In the genomic region with DNA sequence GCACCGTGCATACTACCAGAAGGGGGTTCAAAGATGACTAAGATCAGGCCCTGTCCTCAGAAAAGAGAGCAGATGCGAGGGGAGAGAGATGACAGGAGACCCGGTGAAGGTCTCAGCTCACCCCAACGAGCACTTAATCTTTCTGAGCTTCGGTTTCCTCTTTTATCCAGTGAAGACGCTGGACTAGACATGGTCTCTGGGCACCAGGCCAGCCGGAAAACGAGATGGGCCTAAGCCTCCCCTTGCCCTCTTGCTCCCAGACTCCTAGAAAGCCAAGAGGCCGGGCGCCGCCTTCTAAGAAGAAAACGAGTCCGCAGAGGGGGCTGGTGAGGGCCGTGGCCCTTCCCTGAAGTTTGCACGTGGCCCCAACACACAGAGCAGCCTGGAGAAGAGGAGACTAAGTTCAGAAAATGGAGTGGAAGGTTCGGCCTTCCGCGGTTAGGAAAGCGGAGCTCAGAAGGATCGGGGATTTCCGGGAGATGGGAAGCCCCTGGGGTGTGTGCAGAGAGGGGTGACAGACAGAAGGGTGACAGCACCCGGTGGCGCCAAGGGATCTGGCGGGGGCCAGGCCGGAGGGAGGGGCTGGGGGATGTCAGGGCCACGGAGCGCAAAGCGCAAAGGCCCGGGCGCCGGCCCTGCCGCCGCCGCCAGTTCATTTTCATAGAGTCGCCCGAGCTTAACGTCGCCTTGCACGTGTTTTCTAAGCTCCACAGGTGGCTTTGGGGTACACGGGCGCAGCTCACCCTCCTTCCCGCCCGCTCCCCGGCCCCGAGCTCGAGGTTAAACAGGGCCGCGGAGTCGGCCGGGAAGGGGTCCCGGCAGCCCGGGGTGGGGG, we compare ENCODE assay signal across 8 cellular contexts. TPM values are rescaled to one million over a fixed set of nuclear protein-coding genes. Genes with fewer than 3 reads are reported as not detected.
A peak's percentile ranks its signal among the peaks of the same experiment; 100 is the strongest.
DNase-seq lines count a peak whose midpoint lies in the region; ATAC-seq and TF ChIP-seq lines count a peak whose summit lies in the region.

No MANE protein-coding gene starts in this region.

- H3K4me1 ChIP-seq in Caco-2 (peaks cover 21% of the 10 kb centered on the region), Peyer's patch (peaks cover 0 to 34% (median 15%) of the 10 kb centered on the region in 4 donors), neuronal stem cell (ENCODE audit: control insufficient read depth in 2 of 2, insufficient read depth in 1 of 2, low read depth in 1 of 2, low read length in 2 of 2) (peaks cover 4 to 6% of the 10 kb centered on the region in 2 donors), PC-9 (replicated peaks; ENCODE audit: insufficient read depth) (no peaks in the 10 kb centered on the region)

- no CpG with 5 or more reads among the region's 52 CpGs for WGBS in neuronal stem cell (ENCODE audit: extremely low coverage in 2 of 2, insufficient read length in 2 of 2, insufficient replicate concordance in 1 of 2), 2 donors

- H3K79me2 ChIP-seq in PC-9 (ENCODE audit: low read depth), result no peaks in the 10 kb centered on the region

- H2BK15ac ChIP-seq in neuronal stem cell (ENCODE audit: low read length), result peak overlapping the region; percentile 78

- H3K4me1 Mint-ChIP-seq in Caco-2 (ENCODE audit: low read depth, unreplicated experiment), result peaks cover 43% of the 10 kb centered on the region

- H4K91ac ChIP-seq in neuronal stem cell (ENCODE audit: low read depth, low read length, poor library complexity), result no peak overlapping the region

- no peak overlapping the region for H3K4ac ChIP-seq in neuronal stem cell (ENCODE audit: low read length)

- no peaks in the 10 kb centered on the region for H3K79me1 ChIP-seq in neuronal stem cell (ENCODE audit: low read depth, low read length)

- no peaks in the 10 kb centered on the region for H3K9me3 Mint-ChIP-seq in Caco-2 (ENCODE audit: unreplicated experiment)

- TF ChIP-seq CTCF in Caco-2 (IDR thresholded peaks at IDR 0.05; ENCODE audit: insufficient read depth in 1 of 2, low read depth in 1 of 2, low read length in 1 of 2, severe bottlenecking in 1 of 2, unreplicated experiment in 1 of 2), result no peak
- no peak for TF ChIP-seq CTCF in Peyer's patch (IDR thresholded peaks at IDR 0.05)
- no peak for TF ChIP-seq CTCF in PC-9 (conservative IDR thresholded peaks at IDR 0.05)

- POLR2A ChIA-PET in Caco-2 (lab: Charles Lee), result no interaction called here
- POLR2A ChIA-PET in PC-9 (lab: Charles Lee; ENCODE audit: unreplicated experiment), result interaction anchor here (0.6 kb wide), 1 partner anchor 882 kb away, joined by 24 read pairs; no protein-coding TSS in a partner anchor

- no peak overlapping the region for H4K8ac ChIP-seq in neuronal stem cell (ENCODE audit: low read depth, low read length)

- no peaks in the 10 kb centered on the region for H4K20me1 ChIP-seq in PC-9 (ENCODE audit: insufficient read depth)

- no peak overlapping the region for H2BK120ac ChIP-seq in neuronal stem cell (ENCODE audit: low read depth, low read length)

- peak overlapping the region; percentile 26 for H3K27ac Mint-ChIP-seq in Caco-2 (ENCODE audit: unreplicated experiment)

- intact Hi-C loops in Caco-2 (cut with micrococcal nuclease; ENCODE audit: unreplicated experiment) (no loop called here), PC-9 (cut with micrococcal nuclease; ENCODE audit: unreplicated experiment) (no loop called here)

- no peak overlapping the region for H3K9ac ChIP-seq in neuronal stem cell (ENCODE audit: low read depth, low read length, poor library complexity)

- TF ChIP-seq POLR2A in Peyer's patch (IDR thresholded peaks at IDR 0.05), result no peak

- H3K4me3 ChIP-seq in Caco-2 (ENCODE audit: low read depth, low read length) (peak overlapping the region; percentile 79; the same call in 1 of the 2 replicates), Peyer's patch (peak overlapping the region; percentile 59 to 94 (median 82)), neuronal stem cell (ENCODE audit: low read length in 2 of 2) (no peak overlapping the region), PC-9 (no peak overlapping the region)

- no peak overlapping the region for H3K23ac ChIP-seq in neuronal stem cell (ENCODE audit: low read depth, low read length, poor library complexity)

- no peak overlapping the region for H2BK12ac ChIP-seq in neuronal stem cell (ENCODE audit: low read length)

- H3K18ac ChIP-seq in neuronal stem cell (ENCODE audit: low read length), result peak overlapping the region; percentile 80

- BruUV-seq in Caco-2 (replicated peaks; lab: Mats Ljungman, UMichigan), result no TSS peak
- BruUV-seq in PC-9 (replicated peaks; lab: Mats Ljungman, UMichigan), result no TSS peak

- H3K27me3 ChIP-seq in Caco-2 (replicated peaks; ENCODE audit: control insufficient read depth, insufficient read depth, low read length), result no peaks in the 10 kb centered on the region
- H3K27me3 ChIP-seq in Peyer's patch, result no peaks in the 10 kb centered on the region
- peaks cover 23 to 77% (median 50%) of the 10 kb centered on the region in 3 experiments for H3K27me3 ChIP-seq in neuronal stem cell (ENCODE audit: control insufficient read depth in 3 of 3, insufficient read depth in 3 of 3, low read depth in 1 of 3, low read length in 3 of 3)
- H3K27me3 ChIP-seq in PC-9 (ENCODE audit: insufficient read depth, low read depth), result peaks cover 35% of the 10 kb centered on the region

- DNase-seq in Caco-2 (no peak), Peyer's patch (peak; percentile 64 to 81 (median 71)), ecto neural progenitor cell (ENCODE audit: low spot score) (peak; percentile 65), neuronal stem cell (ENCODE audit: low spot score) (no peak), PC-9 (no peak), NCI-H345 (lab: John Stamatoyannopoulos, UW) (no peak)

- H3K36me3 Mint-ChIP-seq in Caco-2 (ENCODE audit: insufficient read depth, unreplicated experiment), result peaks cover 27% of the 10 kb centered on the region

- H3K4me2 ChIP-seq in neuronal stem cell (ENCODE audit: insufficient read depth, low read length, poor library complexity, severe bottlenecking), result peak overlapping the region; percentile 94
- H3K4me2 ChIP-seq in PC-9, result no peak overlapping the region

- no peak overlapping the region for H2AK5ac ChIP-seq in neuronal stem cell (ENCODE audit: low read depth, low read length)

- CTCF ChIA-PET in Caco-2 (lab: Charles Lee), result no interaction called here
- CTCF ChIA-PET in PC-9 (lab: Charles Lee), result interaction anchor here (0.5 to 0.6 kb wide), 2 partner anchors 32 to 681 kb away, joined by 4 to 5 read pairs; no protein-coding TSS in a partner anchor

- H3K9me2 ChIP-seq in PC-9 (ENCODE audit: insufficient read depth), result no peaks in the 10 kb centered on the region

- peak overlapping the region; percentile 3 for H2BK5ac ChIP-seq in neuronal stem cell (ENCODE audit: low read length)

- no peaks in the 10 kb centered on the region; the same call in 1 of the 2 replicates for H3K36me3 ChIP-seq in Caco-2 (ENCODE audit: control insufficient read depth, insufficient read depth, low read length)
- H3K36me3 ChIP-seq in Peyer's patch, result no peaks in the 10 kb centered on the region
- H3K36me3 ChIP-seq in neuronal stem cell (replicated peaks in 1 of 2; ENCODE audit: control insufficient read depth in 2 of 2, insufficient read depth in 2 of 2, low read length in 2 of 2), result peaks cover 0 to 2% of the 10 kb centered on the region in 2 donors
- H3K36me3 ChIP-seq in PC-9 (ENCODE audit: low read depth), result no peaks in the 10 kb centered on the region

- H3K27ac ChIP-seq in Peyer's patch (peak overlapping the region; percentile 71 to 93 (median 84)), neuronal stem cell (replicated peaks; ENCODE audit: low read length) (no peak overlapping the region), PC-9 (no peak overlapping the region)

- ATAC-seq in GM21423 (IDR thresholded peaks at IDR 0.05; ENCODE audit: unreplicated experiment) (peak; percentile 48), GM19452 (IDR thresholded peaks at IDR 0.05; ENCODE audit: unreplicated experiment) (no peak)

- H3K4me3 Mint-ChIP-seq in Caco-2 (ENCODE audit: unreplicated experiment), result peak overlapping the region; percentile 73

- peaks cover 7% of the 10 kb centered on the region for H3K27me3 Mint-ChIP-seq in Caco-2 (ENCODE audit: insufficient read depth, unreplicated experiment)

- peak overlapping the region; percentile 94 for H2AFZ ChIP-seq in neuronal stem cell (ENCODE audit: low read length)
- H2AFZ ChIP-seq in PC-9, result no peak overlapping the region

- peaks cover 14% of the 10 kb centered on the region; the same call in 1 of the 2 replicates for H3F3A ChIP-seq in PC-9 (ENCODE audit: insufficient read depth, low read depth)

- H3K9me3 ChIP-seq in Caco-2 (no peaks in the 10 kb centered on the region), Peyer's patch (no peaks in the 10 kb centered on the region), neuronal stem cell (replicated peaks in 1 of 2; ENCODE audit: control insufficient read depth in 2 of 2, insufficient read depth in 1 of 2, low read depth in 1 of 2, low read length in 2 of 2) (peaks cover 0 to 6% of the 10 kb centered on the region in 2 donors), PC-9 (ENCODE audit: insufficient read depth, low read depth) (no peaks in the 10 kb centered on the region)

- no peak overlapping the region for H3K14ac ChIP-seq in neuronal stem cell (ENCODE audit: low read length)

RNA-seq across cellular contexts. Expression of gene BHLHA9, which starts 42.1 kb away (rescaled TPM):
- total RNA-seq in Caco-2 (2022), result not detected in 2 replicates
- total RNA-seq in Peyer's patch, result not detected
- not detected for polyA plus RNA-seq in neuronal stem cell (2013, experiment 1 of 2)
- polyA plus RNA-seq in neuronal stem cell (2013, experiment 2 of 2), result not detected
- not detected in 2 replicates for total RNA-seq in PC-9 (2021)

RNA-seq across cellular contexts. Expression of gene ABR, which starts 48.4 kb away (rescaled TPM):
- total RNA-seq in Caco-2 (2022), result 71.3 and 78.3 TPM in 2 replicates
- 100 to 1,000 TPM; 220 to 753 (median 440) TPM for total RNA-seq in Peyer's patch
- 53.3 TPM for polyA plus RNA-seq in neuronal stem cell (2013, experiment 1 of 2)
- 57.2 TPM for polyA plus RNA-seq in neuronal stem cell (2013, experiment 2 of 2)
- 76.0 and 84.4 TPM in 2 replicates for total RNA-seq in PC-9 (2021)

RNA-seq across cellular contexts. Expression of gene TRARG1, which starts 51.3 kb away (rescaled TPM):
- total RNA-seq in Caco-2 (2022), result not detected in 2 replicates
- total RNA-seq in Peyer's patch, result under 1 TPM in 2 of 4 donors, not detected in 2; 0.35 to 0.40 TPM
- polyA plus RNA-seq in neuronal stem cell (2013, experiment 1 of 2), result 0.17 TPM
- polyA plus RNA-seq in neuronal stem cell (2013, experiment 2 of 2), result 0.18 TPM
- not detected in 2 replicates for total RNA-seq in PC-9 (2021)

Comparison
In these comparisons a context has a peak if more than half of its experiments do, and no peak if none do; other contexts are left out.
1. DNase-seq: peak in Peyer's patch (3 of 3) and ecto neural progenitor cell (single experiment); none in Caco-2 (0 of 2), neuronal stem cell (single experiment), PC-9 (0 of 2) and NCI-H345 (single experiment).
2. H3K4me3 ChIP-seq: peak in Caco-2 (single experiment) and Peyer's patch (4 of 4); none in neuronal stem cell (0 of 2) and PC-9 (single experiment).
3. H3K27ac ChIP-seq: peak in Peyer's patch (4 of 4); none in neuronal stem cell (single experiment) and PC-9 (single experiment).